Comparison of ENCODE assay signal across 2 cellular contexts in the genomic region with DNA sequence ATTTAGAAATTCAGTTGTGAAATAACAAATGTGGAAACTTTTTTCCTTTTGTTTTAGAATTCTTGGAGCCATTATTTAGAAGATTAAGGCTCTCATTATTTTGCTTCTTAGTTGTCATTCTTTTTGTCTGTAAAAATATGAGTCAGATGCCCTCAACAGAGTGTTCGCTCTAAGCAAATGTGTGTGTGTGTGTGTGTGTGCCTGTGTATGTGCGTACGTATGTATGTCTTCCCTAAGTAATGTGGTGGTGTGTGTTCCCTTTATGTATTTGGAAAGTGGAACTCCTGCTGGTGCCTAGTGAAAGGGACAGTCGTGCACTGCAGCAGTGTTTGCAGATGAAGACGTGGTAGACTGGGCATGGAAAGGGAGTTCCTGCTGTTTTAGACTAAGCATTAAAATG.
TF ChIP-seq lines count a peak whose summit lies in the region.

No MANE protein-coding gene starts in this region.

TF ChIP-seq in IMR-90, 13 proteins besides CTCF, POLR2A, EP300 and RAD21:
- TF ChIP-seq CEBPB (IDR thresholded peaks at IDR 0.05; ENCODE audit: low read depth, low read length) (no peak), RCOR1 (IDR thresholded peaks at IDR 0.05; ENCODE audit: insufficient replicate concordance, low read length) (no peak), FOS (IDR thresholded peaks at IDR 0.05; ENCODE audit: low read depth, low read length) (no peak), NFE2L2 (IDR thresholded peaks at IDR 0.05; ENCODE audit: low read depth, low read length) (no peak)

TF ChIP-seq in WTC11, 78 proteins besides CTCF, POLR2A, EP300 and RAD21:
- TF ChIP-seq, protein P1, sequence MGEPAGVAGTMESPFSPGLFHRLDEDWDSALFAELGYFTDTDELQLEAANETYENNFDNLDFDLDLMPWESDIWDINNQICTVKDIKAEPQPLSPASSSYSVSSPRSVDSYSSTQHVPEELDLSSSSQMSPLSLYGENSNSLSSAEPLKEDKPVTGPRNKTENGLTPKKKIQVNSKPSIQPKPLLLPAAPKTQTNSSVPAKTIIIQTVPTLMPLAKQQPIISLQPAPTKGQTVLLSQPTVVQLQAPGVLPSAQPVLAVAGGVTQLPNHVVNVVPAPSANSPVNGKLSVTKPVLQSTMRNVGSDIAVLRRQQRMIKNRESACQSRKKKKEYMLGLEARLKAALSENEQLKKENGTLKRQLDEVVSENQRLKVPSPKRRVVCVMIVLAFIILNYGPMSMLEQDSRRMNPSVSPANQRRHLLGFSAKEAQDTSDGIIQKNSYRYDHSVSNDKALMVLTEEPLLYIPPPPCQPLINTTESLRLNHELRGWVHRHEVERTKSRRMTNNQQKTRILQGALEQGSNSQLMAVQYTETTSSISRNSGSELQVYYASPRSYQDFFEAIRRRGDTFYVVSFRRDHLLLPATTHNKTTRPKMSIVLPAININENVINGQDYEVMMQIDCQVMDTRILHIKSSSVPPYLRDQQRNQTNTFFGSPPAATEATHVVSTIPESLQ (CRISPR knock-in tag; IDR thresholded peaks at IDR 0.05): no peak
- TF ChIP-seq NR2C2 (CRISPR knock-in tag; IDR thresholded peaks at IDR 0.05) (no peak), USF1 (CRISPR knock-in tag; IDR thresholded peaks at IDR 0.05) (no peak), E2F4 (CRISPR knock-in tag; IDR thresholded peaks at IDR 0.05; ENCODE audit: borderline replicate concordance, low read depth) (no peak), NR3C1 (CRISPR knock-in tag; conservative IDR thresholded peaks at IDR 0.05; ENCODE audit: low read depth) (no peak)
- TF ChIP-seq, protein P2, sequence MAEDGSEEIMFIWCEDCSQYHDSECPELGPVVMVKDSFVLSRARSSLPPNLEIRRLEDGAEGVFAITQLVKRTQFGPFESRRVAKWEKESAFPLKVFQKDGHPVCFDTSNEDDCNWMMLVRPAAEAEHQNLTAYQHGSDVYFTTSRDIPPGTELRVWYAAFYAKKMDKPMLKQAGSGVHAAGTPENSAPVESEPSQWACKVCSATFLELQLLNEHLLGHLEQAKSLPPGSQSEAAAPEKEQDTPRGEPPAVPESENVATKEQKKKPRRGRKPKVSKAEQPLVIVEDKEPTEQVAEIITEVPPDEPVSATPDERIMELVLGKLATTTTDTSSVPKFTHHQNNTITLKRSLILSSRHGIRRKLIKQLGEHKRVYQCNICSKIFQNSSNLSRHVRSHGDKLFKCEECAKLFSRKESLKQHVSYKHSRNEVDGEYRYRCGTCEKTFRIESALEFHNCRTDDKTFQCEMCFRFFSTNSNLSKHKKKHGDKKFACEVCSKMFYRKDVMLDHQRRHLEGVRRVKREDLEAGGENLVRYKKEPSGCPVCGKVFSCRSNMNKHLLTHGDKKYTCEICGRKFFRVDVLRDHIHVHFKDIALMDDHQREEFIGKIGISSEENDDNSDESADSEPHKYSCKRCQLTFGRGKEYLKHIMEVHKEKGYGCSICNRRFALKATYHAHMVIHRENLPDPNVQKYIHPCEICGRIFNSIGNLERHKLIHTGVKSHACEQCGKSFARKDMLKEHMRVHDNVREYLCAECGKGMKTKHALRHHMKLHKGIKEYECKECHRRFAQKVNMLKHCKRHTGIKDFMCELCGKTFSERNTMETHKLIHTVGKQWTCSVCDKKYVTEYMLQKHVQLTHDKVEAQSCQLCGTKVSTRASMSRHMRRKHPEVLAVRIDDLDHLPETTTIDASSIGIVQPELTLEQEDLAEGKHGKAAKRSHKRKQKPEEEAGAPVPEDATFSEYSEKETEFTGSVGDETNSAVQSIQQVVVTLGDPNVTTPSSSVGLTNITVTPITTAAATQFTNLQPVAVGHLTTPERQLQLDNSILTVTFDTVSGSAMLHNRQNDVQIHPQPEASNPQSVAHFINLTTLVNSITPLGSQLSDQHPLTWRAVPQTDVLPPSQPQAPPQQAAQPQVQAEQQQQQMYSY (CRISPR knock-in tag; IDR thresholded peaks at IDR 0.05): no peak
